8 cellular contexts compared by ENCODE assay signal in genomic region chr4:22607382-22607781, GRCh38.
DNase-seq lines count a peak whose midpoint lies in the region; ATAC-seq and TF ChIP-seq lines count a peak whose summit lies in the region.

No MANE protein-coding gene starts in this region.

- peak overlapping the region; percentile 38 for H3K27ac Mint-ChIP-seq in T-helper 2 cell treated with Interferon-gamma antibody and Interleukin-4, amounts not matched to agents 5 μg/mL and 100 μg/mL, for 36 hours

- no peak for TF ChIP-seq EP300 in tibial nerve (IDR thresholded peaks at IDR 0.05)

- H3K27me3 ChIP-seq in tibial nerve: no peaks in the 10 kb centered on the region

- no peak overlapping the region for H3K4me3 ChIP-seq in tibial nerve

- peak in 4 of 5 experiments; percentile 33 to 55 (median 40) for TF ChIP-seq CTCF in tibial nerve (IDR thresholded peaks at IDR 0.05)

- no peaks in the 10 kb centered on the region for H3K36me3 ChIP-seq in tibial nerve

- H3K4me1 Mint-ChIP-seq in T-helper 2 cell treated with Interferon-gamma antibody and Interleukin-4, amounts not matched to agents 5 μg/mL and 100 μg/mL, for 36 hours (ENCODE audit: low read depth): peaks cover 41% of the 10 kb centered on the region

- H3K27me3 Mint-ChIP-seq in T-helper 2 cell treated with Interferon-gamma antibody and Interleukin-4, amounts not matched to agents 5 μg/mL and 100 μg/mL, for 36 hours (ENCODE audit: low read depth): no peaks in the 10 kb centered on the region

- TF ChIP-seq POLR2A in tibial nerve (IDR thresholded peaks at IDR 0.05): no peak

- no peak overlapping the region for H3K27ac ChIP-seq in tibial nerve

- peak overlapping the region; percentile 17 for H3K4me3 Mint-ChIP-seq in T-helper 2 cell treated with Interferon-gamma antibody and Interleukin-4, amounts not matched to agents 5 μg/mL and 100 μg/mL, for 36 hours

- no peaks in the 10 kb centered on the region for H3K4me1 ChIP-seq in tibial nerve

- no peak for ATAC-seq in HG03095 (IDR thresholded peaks at IDR 0.05; ENCODE audit: unreplicated experiment)

- no peaks in the 10 kb centered on the region for H3K9me3 ChIP-seq in tibial nerve

- peaks cover 3% of the 10 kb centered on the region for H3K9me3 Mint-ChIP-seq in T-helper 2 cell treated with Interferon-gamma antibody and Interleukin-4, amounts not matched to agents 5 μg/mL and 100 μg/mL, for 36 hours

- DNase-seq in NCI-H524 (lab: John Stamatoyannopoulos, UW) (peak; percentile 11 to 62), NCI-H524 treated with DMSO at 0.1 percent for 48 hours (lab: John Stamatoyannopoulos, UW) (no peak), HT-29 (ENCODE audit: low spot score) (peak; percentile 59), dermis microvascular lymphatic vessel endothelial cell (ENCODE audit: low read depth in 2 of 2) (peak; percentile 2 to 18), myocyte (ENCODE audit: low read depth) (peak; percentile 56), tibial nerve (ENCODE audit: low spot score in 2 of 2) (no peak)
- peak; percentile 51 for DNase-seq in T-helper 2 cell treated with Interferon-gamma antibody and Interleukin-4, amounts not matched to agents 5 μg/mL and 100 μg/mL, for 36 hours (ENCODE audit: low spot score)

- 39 to 40% methylated on average over 3 of the region's 3 CpGs for WGBS in tibial nerve, 2 donors

- peaks cover 3% of the 10 kb centered on the region for H3K36me3 Mint-ChIP-seq in T-helper 2 cell treated with Interferon-gamma antibody and Interleukin-4, amounts not matched to agents 5 μg/mL and 100 μg/mL, for 36 hours (ENCODE audit: low read depth)

Comparison
In these comparisons a context has a peak if more than half of its experiments do, and no peak if none do; other contexts are left out.
1. DNase-seq: peak in NCI-H524 (2 of 2), HT-29 (single experiment), T-helper 2 cell treated with Interferon-gamma antibody and Interleukin-4, amounts not matched to agents 5 μg/mL and 100 μg/mL, for 36 hours (single experiment), dermis microvascular lymphatic vessel endothelial cell (2 of 2) and myocyte (single experiment); none in NCI-H524 treated with DMSO at 0.1 percent for 48 hours (single experiment) and tibial nerve (0 of 2).